14 cellular contexts compared by ENCODE assay signal in the genomic region with DNA sequence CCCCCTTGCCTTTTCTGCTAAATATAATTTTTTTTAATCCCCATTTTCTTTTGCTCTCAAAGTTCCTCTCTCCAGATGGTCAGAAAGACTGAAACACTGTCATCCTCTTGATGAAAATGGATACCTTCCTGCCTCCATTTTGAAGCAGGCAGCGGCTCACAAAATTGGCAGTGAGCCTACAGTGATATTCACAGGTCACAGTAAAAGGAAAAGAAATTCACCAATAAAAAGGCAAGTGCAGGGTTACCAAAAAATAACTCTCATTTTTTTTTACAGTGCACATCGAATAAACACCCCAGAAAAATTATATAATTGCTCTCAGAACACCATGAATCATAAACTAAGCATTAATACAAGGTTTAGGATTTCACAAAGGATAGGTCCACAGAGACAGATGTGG.
DNase-seq lines count a peak whose midpoint lies in the region; ATAC-seq and TF ChIP-seq lines count a peak whose summit lies in the region.
"Had no signal": no experiment of that assay in that cellular context is flagged by ENCODE, and none has a peak within 500 bp of the region (broad histone marks: within the 10 kb centered on the region; RNA-seq: fewer than 3 reads in every experiment).

No MANE protein-coding gene starts in this region.

- CTCF ChIA-PET in T-cell (lab: Charles Lee): no interaction called here

- H3K27me3 ChIP-seq in right atrium auricular region: no peaks in the 10 kb centered on the region
- H3K27me3 ChIP-seq: foreskin keratinocyte, tibial nerve had no signal

- H3K36me3 Mint-ChIP-seq in nephron (ENCODE audit: low read depth): peaks cover 29% of the 10 kb centered on the region
- no peaks in the 10 kb centered on the region for H3K36me3 Mint-ChIP-seq in T-cell

- no peaks in the 10 kb centered on the region for H3K27me3 Mint-ChIP-seq in nephron (ENCODE audit: low read depth)
- H3K27me3 Mint-ChIP-seq in T-cell: no peaks in the 10 kb centered on the region
- H3K27me3 Mint-ChIP-seq: activated naive CD8-positive, alpha-beta T cell treated with anti-CD3 and anti-CD28 coated beads, Interleukin-2, amount 50 U/mL, for 24 hours had no signal

- H3K4me1 ChIP-seq in right atrium auricular region: peaks cover 0 to 24% of the 10 kb centered on the region in 2 donors
- H3K4me1 ChIP-seq: foreskin keratinocyte had no signal

- H3K27ac Mint-ChIP-seq in nephron (peak overlapping the region; percentile 62 to 84 (median 78)), T-cell (no peak overlapping the region)
- H3K27ac Mint-ChIP-seq: activated naive CD8-positive, alpha-beta T cell treated with anti-CD3 and anti-CD28 coated beads, Interleukin-2, amount 50 U/mL, for 24 hours had no signal

- no peaks in the 10 kb centered on the region for H3K9me3 ChIP-seq in right atrium auricular region
- H3K9me3 ChIP-seq: tibial nerve had no signal

- H3K9me3 Mint-ChIP-seq in nephron: no peaks in the 10 kb centered on the region
- no peaks in the 10 kb centered on the region for H3K9me3 Mint-ChIP-seq in T-cell
- H3K9me3 Mint-ChIP-seq: activated naive CD8-positive, alpha-beta T cell treated with anti-CD3 and anti-CD28 coated beads, Interleukin-2, amount 50 U/mL, for 24 hours had no signal

- H3K4me3 Mint-ChIP-seq in nephron: peak overlapping the region in 1 of 3 experiments; percentile 34
- H3K4me3 Mint-ChIP-seq in T-cell: no peak overlapping the region
- H3K4me3 Mint-ChIP-seq: activated naive CD8-positive, alpha-beta T cell treated with anti-CD3 and anti-CD28 coated beads, Interleukin-2, amount 50 U/mL, for 24 hours had no signal

- H3K27ac ChIP-seq in right atrium auricular region: peak overlapping the region in 1 of 2 donors; percentile 15
- H3K27ac ChIP-seq: 22Rv1, coronary artery, foreskin keratinocyte, tibial nerve had no signal

- no peak for ATAC-seq in HG03097 (IDR thresholded peaks at IDR 0.05; ENCODE audit: low FRiP score, unreplicated experiment)
- ATAC-seq in T-cell (replicated peaks in 1 of 4): no peak
- ATAC-seq: activated naive CD8-positive, alpha-beta T cell treated with anti-CD3 and anti-CD28 coated beads, Interleukin-2, amount 50 U/mL, for 24 hours; foreskin keratinocyte; left lobe of liver had no signal

- TF ChIP-seq CTCF in astrocyte of the spinal cord (IDR thresholded peaks at IDR 0.05; ENCODE audit: low read depth, low read length): no peak
- TF ChIP-seq CTCF in nephron (IDR thresholded peaks at IDR 0.05; ENCODE audit: unreplicated experiment in 3 of 3): no peak
- TF ChIP-seq CTCF in right atrium auricular region (IDR thresholded peaks at IDR 0.05): no peak

- no peak overlapping the region for H3K4me3 ChIP-seq in astrocyte of the spinal cord (ENCODE audit: low read depth, low read length)
- no peak overlapping the region for H3K4me3 ChIP-seq in right atrium auricular region
- H3K4me3 ChIP-seq: coronary artery, tibial nerve had no signal

- peaks cover 22% of the 10 kb centered on the region for H3K4me1 Mint-ChIP-seq in nephron
- no peaks in the 10 kb centered on the region for H3K4me1 Mint-ChIP-seq in T-cell
- H3K4me1 Mint-ChIP-seq: activated naive CD8-positive, alpha-beta T cell treated with anti-CD3 and anti-CD28 coated beads, Interleukin-2, amount 50 U/mL, for 24 hours had no signal

- H3K36me3 ChIP-seq in right atrium auricular region: peaks cover 14% of the 10 kb centered on the region

- POLR2A ChIA-PET in T-cell (lab: Charles Lee): no interaction called here

- in situ Hi-C loops in astrocyte of the spinal cord (cut with HindIII; ENCODE audit: low sequenced_read_pairs): no loop called here

- DNase-seq in DMS153 (lab: John Stamatoyannopoulos, UW) (peak; percentile 2), DMS153 treated with DMSO at 0.1 percent for 48 hours (lab: John Stamatoyannopoulos, UW; ENCODE audit: unreplicated experiment) (no peak), NCI-H2107 treated with DMSO at 0.1 percent for 48 hours (lab: John Stamatoyannopoulos, UW; ENCODE audit: unreplicated experiment) (peak; percentile 70), astrocyte of the spinal cord (ENCODE audit: low read depth, low spot score) (peak; percentile 29), right atrium auricular region (ENCODE audit: low spot score) (no peak), T-cell (no peak)
- DNase-seq: activated naive CD8-positive, alpha-beta T cell treated with anti-CD3 and anti-CD28 coated beads, Interleukin-2, amount 50 U/mL, for 24 hours; foreskin keratinocyte had no signal

Comparison
In these comparisons a context has a peak if more than half of its experiments do, and no peak if none do; other contexts are left out.
1. DNase-seq: peak in DMS153 (single experiment), NCI-H2107 treated with DMSO at 0.1 percent for 48 hours (single experiment) and astrocyte of the spinal cord (single experiment); none in DMS153 treated with DMSO at 0.1 percent for 48 hours (single experiment), right atrium auricular region (single experiment) and T-cell (0 of 34).
2. H3K27ac Mint-ChIP-seq: peak in nephron (3 of 3); none in T-cell (0 of 2).